In the genomic region with DNA sequence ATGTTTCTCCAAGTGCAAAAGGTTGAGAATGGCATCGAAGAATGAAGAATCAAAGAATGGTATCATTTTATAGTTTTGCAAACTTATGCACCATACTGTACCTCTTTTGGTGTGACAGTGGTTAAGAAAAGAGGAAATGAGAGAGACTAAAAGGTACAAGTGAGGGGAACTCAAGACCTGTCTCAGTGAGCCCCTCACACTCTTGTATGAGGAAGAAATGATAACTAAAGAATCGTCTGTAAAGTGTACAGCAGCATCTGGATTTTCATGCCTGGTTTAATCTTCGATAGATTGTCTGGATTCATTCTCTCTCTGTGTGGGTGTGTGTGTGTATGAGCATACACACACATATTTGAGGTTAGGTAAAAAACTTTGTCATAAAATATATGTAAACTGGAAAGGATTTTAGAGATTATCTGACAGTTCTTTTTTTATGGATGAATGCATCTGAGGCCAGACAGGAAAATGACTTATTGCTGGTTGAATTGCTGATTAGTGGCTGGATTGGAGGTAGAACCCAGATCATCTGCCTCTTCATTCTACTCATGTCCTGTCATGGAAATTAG, we compare ENCODE assay signal across 8 cellular contexts. TPM values are rescaled to one million over a fixed set of nuclear protein-coding genes. Genes with fewer than 3 reads are reported as not detected.
A peak's percentile ranks its signal among the peaks of the same experiment; 100 is the strongest.
DNase-seq lines count a peak whose midpoint lies in the region; ATAC-seq, FAIRE-seq and TF ChIP-seq lines count a peak whose summit lies in the region.

No MANE protein-coding gene starts in this region.

- H3K9me3 Mint-ChIP-seq in WTC11: no peaks in the 10 kb centered on the region
- H3K9me3 Mint-ChIP-seq in activated T-cell treated with anti-CD3 and anti-CD28 coated beads, Interleukin-2, amount 50 U/mL, for 4 hours: no peaks in the 10 kb centered on the region

- TF ChIP-seq CTCF in A549 (IDR thresholded peaks at IDR 0.05) (no peak), WTC11 (IDR thresholded peaks at IDR 0.05) (no peak), smooth muscle cell (IDR thresholded peaks at IDR 0.05; ENCODE audit: borderline replicate concordance, insufficient read depth, poor library complexity, severe bottlenecking) (no peak)

- peaks cover 28% of the 10 kb centered on the region for H3F3A ChIP-seq in smooth muscle cell (ENCODE audit: low read depth)

- H3K27me3 Mint-ChIP-seq in WTC11 (ENCODE audit: low read depth): no peaks in the 10 kb centered on the region
- H3K27me3 Mint-ChIP-seq in activated T-cell treated with anti-CD3 and anti-CD28 coated beads, Interleukin-2, amount 50 U/mL, for 4 hours (ENCODE audit: low read depth): no peaks in the 10 kb centered on the region

- H3K4me1 ChIP-seq in A549: peaks cover 72% of the 10 kb centered on the region
- peaks cover 72% of the 10 kb centered on the region for H3K4me1 ChIP-seq in smooth muscle cell (ENCODE audit: low read depth)

- H3K27ac ChIP-seq in A549: peak overlapping the region; percentile 65 to 93; a peak in 4 of 6 replicates
- peak overlapping the region; percentile 98 for H3K27ac ChIP-seq in smooth muscle cell (ENCODE audit: low read depth)

- H3K27me3 ChIP-seq in smooth muscle cell (ENCODE audit: low read depth): no peaks in the 10 kb centered on the region

- no peaks in the 10 kb centered on the region for H3K36me3 ChIP-seq in smooth muscle cell (ENCODE audit: low read depth)

- H4K20me1 ChIP-seq in smooth muscle cell (ENCODE audit: low read depth): no peaks in the 10 kb centered on the region

- no peak for TF ChIP-seq RAD21 in A549 (conservative IDR thresholded peaks at IDR 0.05 in 1 of 2, IDR thresholded peaks at IDR 0.05 in 1 of 2)

- H2AFZ ChIP-seq in smooth muscle cell (ENCODE audit: low read depth): no peak overlapping the region

- H3K9me3 ChIP-seq in A549: no peaks in the 10 kb centered on the region
- H3K9me3 ChIP-seq in smooth muscle cell (replicated peaks; ENCODE audit: low read depth): no peaks in the 10 kb centered on the region

- H3K27ac Mint-ChIP-seq in WTC11: peak overlapping the region; percentile 45; the same call in 1 of the 2 replicates

- peaks cover 20% of the 10 kb centered on the region for H3K36me3 Mint-ChIP-seq in WTC11
- peaks cover 16% of the 10 kb centered on the region for H3K36me3 Mint-ChIP-seq in activated T-cell treated with anti-CD3 and anti-CD28 coated beads, Interleukin-2, amount 50 U/mL, for 4 hours (ENCODE audit: insufficient read depth)

- WGBS in A549 (ENCODE audit: missing lambda C conversion rate): 83% methylated on average over 3 of the region's 3 CpGs
- 34% methylated on average over 3 of the region's 3 CpGs for WGBS in smooth muscle cell (ENCODE audit: low lambda C conversion rate)

- H3K4me2 ChIP-seq in A549: peak overlapping the region; percentile 5; the same call in 1 of the 3 replicates
- peak overlapping the region; percentile 83 for H3K4me2 ChIP-seq in smooth muscle cell

- no peak for ATAC-seq in A549
- ATAC-seq in GM19035 (IDR thresholded peaks at IDR 0.05; ENCODE audit: unreplicated experiment): peak; percentile 60
- peak; percentile 59 for ATAC-seq in HG03103 (IDR thresholded peaks at IDR 0.05; ENCODE audit: low read depth, unreplicated experiment)
- no peak for ATAC-seq in WTC11
- no peak for ATAC-seq in activated T-cell treated with anti-CD3 and anti-CD28 coated beads, Interleukin-2, amount 50 U/mL, for 4 hours
- no peak for ATAC-seq in left colon

- H3K79me2 ChIP-seq in smooth muscle cell (ENCODE audit: low read depth): no peaks in the 10 kb centered on the region

- intact Hi-C loops in left colon (cut with DNase I, micrococcal nuclease): loop anchor here in 1 of 2 donors (10.0 kb wide), 1 partner anchor 86 kb away; no protein-coding TSS in a partner anchor

- POLR2A ChIA-PET in A549 (lab: Yijun Ruan, JAX) (interaction anchor here (1.4 kb wide), 1 partner anchor 175 kb away, joined by 3 read pairs; no protein-coding TSS in a partner anchor), WTC11 (lab: Charles Lee) (no interaction called here)

- H3K4me3 ChIP-seq in A549: no peak overlapping the region
- H3K4me3 ChIP-seq in smooth muscle cell: no peak overlapping the region

- TF ChIP-seq EP300 in A549 (IDR thresholded peaks at IDR 0.05): no peak

- H3K9ac ChIP-seq in smooth muscle cell (ENCODE audit: low read depth): peak overlapping the region; percentile 69

- no peak overlapping the region for H3K4me3 Mint-ChIP-seq in WTC11
- no peak overlapping the region for H3K4me3 Mint-ChIP-seq in activated T-cell treated with anti-CD3 and anti-CD28 coated beads, Interleukin-2, amount 50 U/mL, for 4 hours

- CTCF ChIA-PET in A549 (lab: Yijun Ruan, JAX) (interaction anchor here (1.4 kb wide), 1 partner anchor 43 kb away, joined by 5 read pairs; no protein-coding TSS in a partner anchor), WTC11 (lab: Charles Lee) (no interaction called here)

- DNase-seq in A549 (ENCODE audit: low read depth in 1 of 2, low spot score in 1 of 2): no peak
- no peak for DNase-seq in WTC11 (ENCODE audit: low spot score)
- DNase-seq in smooth muscle cell (lab: John Stamatoyannopoulos, UW; ENCODE audit: unreplicated experiment): no peak
- DNase-seq in NCI-H345 (lab: John Stamatoyannopoulos, UW): no peak
- no peak for DNase-seq in activated T-cell treated with anti-CD3 and anti-CD28 coated beads, Interleukin-2, amount 50 U/mL, for 4 hours
- DNase-seq in left colon: no peak

- peaks cover 86% of the 10 kb centered on the region for H3K4me1 Mint-ChIP-seq in WTC11
- H3K4me1 Mint-ChIP-seq in activated T-cell treated with anti-CD3 and anti-CD28 coated beads, Interleukin-2, amount 50 U/mL, for 4 hours (ENCODE audit: low read depth): peaks cover 32% of the 10 kb centered on the region

- no peak for FAIRE-seq in A549 (lab: Jason Lieb, UNC)

- no peak for TF ChIP-seq POLR2A in A549 (IDR thresholded peaks at IDR 0.05; ENCODE audit: low read length)

TF ChIP-seq in A549, 52 proteins besides CTCF, POLR2A, EP300 and RAD21 (continues in another document):
- TF ChIP-seq CEBPB (IDR thresholded peaks at IDR 0.05) (no peak), RARB (CRISPR knock-in tag; IDR thresholded peaks at IDR 0.05) (no peak), BHLHE40 (IDR thresholded peaks at IDR 0.05; ENCODE audit: low read depth, low read length) (no peak)
- TF ChIP-seq, protein P1, sequence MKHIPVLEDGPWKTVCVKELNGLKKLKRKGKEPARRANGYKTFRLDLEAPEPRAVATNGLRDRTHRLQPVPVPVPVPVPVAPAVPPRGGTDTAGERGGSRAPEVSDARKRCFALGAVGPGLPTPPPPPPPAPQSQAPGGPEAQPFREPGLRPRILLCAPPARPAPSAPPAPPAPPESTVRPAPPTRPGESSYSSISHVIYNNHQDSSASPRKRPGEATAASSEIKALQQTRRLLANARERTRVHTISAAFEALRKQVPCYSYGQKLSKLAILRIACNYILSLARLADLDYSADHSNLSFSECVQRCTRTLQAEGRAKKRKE (CRISPR knock-in tag; IDR thresholded peaks at IDR 0.05; ENCODE audit: low read depth): no peak
- TF ChIP-seq, protein P2, sequence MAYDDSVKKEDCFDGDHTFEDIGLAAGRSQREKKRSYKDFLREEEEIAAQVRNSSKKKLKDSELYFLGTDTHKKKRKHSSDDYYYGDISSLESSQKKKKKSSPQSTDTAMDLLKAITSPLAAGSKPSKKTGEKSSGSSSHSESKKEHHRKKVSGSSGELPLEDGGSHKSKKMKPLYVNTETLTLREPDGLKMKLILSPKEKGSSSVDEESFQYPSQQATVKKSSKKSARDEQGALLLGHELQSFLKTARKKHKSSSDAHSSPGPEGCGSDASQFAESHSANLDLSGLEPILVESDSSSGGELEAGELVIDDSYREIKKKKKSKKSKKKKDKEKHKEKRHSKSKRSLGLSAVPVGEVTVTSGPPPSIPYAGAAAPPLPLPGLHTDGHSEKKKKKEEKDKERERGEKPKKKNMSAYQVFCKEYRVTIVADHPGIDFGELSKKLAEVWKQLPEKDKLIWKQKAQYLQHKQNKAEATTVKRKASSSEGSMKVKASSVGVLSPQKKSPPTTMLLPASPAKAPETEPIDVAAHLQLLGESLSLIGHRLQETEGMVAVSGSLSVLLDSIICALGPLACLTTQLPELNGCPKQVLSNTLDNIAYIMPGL (CRISPR knock-in tag; IDR thresholded peaks at IDR 0.05; ENCODE audit: borderline replicate concordance): no peak

TF ChIP-seq in WTC11, 78 proteins besides CTCF, POLR2A, EP300 and RAD21 (continues in another document):
- TF ChIP-seq CREM (CRISPR knock-in tag; IDR thresholded peaks at IDR 0.05) (no peak), TEAD1 (CRISPR knock-in tag; IDR thresholded peaks at IDR 0.05) (no peak), FOXJ3 (CRISPR knock-in tag; IDR thresholded peaks at IDR 0.05; ENCODE audit: borderline replicate concordance) (no peak), ZNF263 (CRISPR knock-in tag; IDR thresholded peaks at IDR 0.05; ENCODE audit: low read depth) (no peak)

RNA-seq across cellular contexts. Expression of a gene that starts 15.9 kb away (rescaled TPM):
- polyA plus RNA-seq in A549 (2011; rRNA removed) (366 and 519 TPM in 2 replicates), A549 (2017; fragmentation: RNase III; extraction: RNeasy Plus Mini Kit Qiagen cat#74134 plus additional on column Dnase treatment) (131 to 195 TPM (median 187 TPM) in 3 replicates), smooth muscle cell (201 and 262 TPM in 2 replicates)
- polyA plus RNA-seq in A549 (2012; cell fraction: cytosol; rRNA removed): 38.6 and 50.8 TPM in 2 replicates
- polyA plus RNA-seq in A549 (2012; cell fraction: nucleus; rRNA removed): 108 and 151 TPM in 2 replicates
- polyA minus RNA-seq in A549 (2011; rRNA and poly(A)+ RNA removed): 230 and 257 TPM in 2 replicates
- total RNA-seq in WTC11 (2021) (295 to 381 TPM (median 309 TPM) in 3 replicates), smooth muscle cell (1,081 and 1,127 TPM in 2 replicates), left colon (100 to 1,000 TPM; 128 to 220 TPM)
- total RNA-seq in activated T-cell treated with anti-CD3 and anti-CD28 coated beads, Interleukin-2, amount 50 U/mL, for 4 hours: 100 to 1,000 TPM; 164 to 214 (median 175) TPM

Comparison
In these comparisons a context has a peak if more than half of its experiments do, and no peak if none do; other contexts are left out.
1. ATAC-seq: peak in GM19035 (single experiment) and HG03103 (single experiment); none in A549 (0 of 2), WTC11 (single experiment), activated T-cell treated with anti-CD3 and anti-CD28 coated beads, Interleukin-2, amount 50 U/mL, for 4 hours (0 of 2) and left colon (single experiment).